Comparison of ENCODE assay signal across 25 cellular contexts in the genomic region with DNA sequence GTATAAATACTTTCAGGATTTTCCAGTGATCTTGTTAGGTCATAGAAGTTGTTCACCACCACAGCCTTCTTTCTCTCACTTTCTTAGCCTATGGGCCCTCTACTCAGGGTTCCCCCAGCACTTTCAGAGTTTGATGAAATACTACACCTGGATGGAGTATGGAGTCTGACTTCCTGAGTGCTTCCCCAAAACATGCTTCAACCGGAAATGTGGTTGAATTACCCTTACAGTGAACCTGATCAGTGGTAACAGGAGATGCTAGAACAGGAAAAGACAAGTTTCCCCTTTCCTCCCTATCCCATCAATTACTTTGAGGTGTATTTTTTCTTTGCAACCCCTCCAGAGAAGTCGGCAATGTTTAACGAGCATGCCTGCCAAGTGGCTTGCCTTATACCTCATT. TPM values are rescaled to one million over a fixed set of nuclear protein-coding genes. Genes with fewer than 3 reads are reported as not detected.
DNase-seq lines count a peak whose midpoint lies in the region; ATAC-seq, FAIRE-seq and TF ChIP-seq lines count a peak whose summit lies in the region.
"Had no signal": no experiment of that assay in that cellular context is flagged by ENCODE, and none has a peak within 500 bp of the region (broad histone marks: within the 10 kb centered on the region; RNA-seq: fewer than 3 reads in every experiment).

No MANE protein-coding gene starts in this region.

- H3K4me3 ChIP-seq in mammary epithelial cell (replicated peaks in 1 of 3; ENCODE audit: insufficient read depth in 1 of 3, low read depth in 2 of 3, low read length in 3 of 3) = no peak overlapping the region
- H3K4me3 ChIP-seq in breast epithelium = no peak overlapping the region
- no peak overlapping the region for H3K4me3 ChIP-seq in H1 (ENCODE audit: extremely low read depth in 1 of 4, insufficient read depth in 2 of 4, low read depth in 3 of 4, low read length in 4 of 4)
- H3K4me3 ChIP-seq: MG63, Peyer's patch had no signal

- H4K5ac ChIP-seq in H1 (ENCODE audit: insufficient read length, low read depth, low read length) = no peak overlapping the region

- 2% methylated on average over 3 of the region's 3 CpGs for WGBS in mammary epithelial cell (ENCODE audit: low coverage, missing lambda C conversion rate)
- 56% methylated on average over 3 of the region's 3 CpGs; no CpG with 5 or more reads in 1 of the 2 experiments for WGBS in H1 (ENCODE audit: extremely low coverage in 1 of 2, insufficient coverage in 1 of 2, insufficient read length in 1 of 2, insufficient replicate concordance in 2 of 2, low coverage in 1 of 2, low lambda C conversion rate in 2 of 2, missing lambda C conversion rate in 1 of 2), 2 experiments

- FAIRE-seq in H1 (lab: Jason Lieb, UNC) = no peak
- FAIRE-seq: G401.6 had no signal

- POLR2A ChIA-PET in H1 (lab: Charles Lee; ENCODE audit: partially characterized antibody) = no interaction called here

- H3K27me3 Mint-ChIP-seq in natural killer cell (ENCODE audit: low read depth in 2 of 2) = no peaks in the 10 kb centered on the region

- H3K4me3 Mint-ChIP-seq in natural killer cell = no peak overlapping the region
- H3K4me3 Mint-ChIP-seq: CD8-positive, alpha-beta T cell; T-helper 1 cell treated with Interleukin-12 subunit alpha and Interleukin-12 subunit beta and Interleukin-4 antibody, amounts not matched to agents 30 μg/mL and 1 μg/mL, for 36 hours had no signal

- no peak overlapping the region for H3K18ac ChIP-seq in H1 (ENCODE audit: extremely low read depth, low read length)

- H4K91ac ChIP-seq in H1 (replicated peaks; ENCODE audit: insufficient read length, low read length) = no peak overlapping the region

- dilution Hi-C loops in mammary epithelial cell (cut with HindIII; ENCODE audit: low sequenced_read_pairs) = no loop called here

- no peak for ATAC-seq in natural killer cell
- ATAC-seq: CD8-positive, alpha-beta T cell had no signal

- TF ChIP-seq CTCF in mammary epithelial cell (conservative IDR thresholded peaks at IDR 0.05 in 1 of 2, IDR thresholded peaks at IDR 0.05 in 1 of 2; ENCODE audit: extremely low read depth in 1 of 2, insufficient read depth in 1 of 2, low read depth in 1 of 2, low read length in 2 of 2) (no peak), breast epithelium (IDR thresholded peaks at IDR 0.05) (no peak), H1 (IDR thresholded peaks at IDR 0.05; ENCODE audit: control extremely low read depth in 1 of 3, insufficient read depth in 1 of 3, low read depth in 1 of 3, low read length in 3 of 3) (no peak), natural killer cell (IDR thresholded peaks at IDR 0.05) (no peak)

- no peak overlapping the region for H4K8ac ChIP-seq in H1 (ENCODE audit: extremely low read depth, insufficient read depth, low read length)

- no peak for TF ChIP-seq RAD21 in H1 (IDR thresholded peaks at IDR 0.05 in 1 of 2, conservative IDR thresholded peaks at IDR 0.05 in 1 of 2; ENCODE audit: low read depth in 2 of 2, low read length in 2 of 2)

- no peak overlapping the region for H3K14ac ChIP-seq in H1 (ENCODE audit: insufficient read length)

- in situ Hi-C loops in mammary epithelial cell (cut with MboI; ENCODE audit: low sequenced_read_pairs in 2 of 2) = no loop called here

- H3K79me1 ChIP-seq in H1 (ENCODE audit: low read depth, low read length) = no peaks in the 10 kb centered on the region

- peaks cover 0 to 4% of the 10 kb centered on the region in 2 donors for H3K9me3 Mint-ChIP-seq in natural killer cell
- H3K9me3 Mint-ChIP-seq: CD8-positive, alpha-beta T cell; T-helper 1 cell treated with Interleukin-12 subunit alpha and Interleukin-12 subunit beta and Interleukin-4 antibody, amounts not matched to agents 30 μg/mL and 1 μg/mL, for 36 hours had no signal

- CTCF ChIA-PET in mammary epithelial cell (lab: Charles Lee; ENCODE audit: low non-redundant PET) (no interaction called here), H1 (lab: Charles Lee; ENCODE audit: partially characterized antibody) (interaction anchor here (1.4 kb wide), 1 partner anchor 13 kb away, joined by 3 read pairs; no protein-coding TSS in a partner anchor)

- H3K9me3 ChIP-seq in mammary epithelial cell (replicated peaks; ENCODE audit: insufficient read depth, low read length) (no peaks in the 10 kb centered on the region), breast epithelium (no peaks in the 10 kb centered on the region), H1 (ENCODE audit: insufficient read depth in 2 of 2, low read depth in 1 of 2, low read length in 1 of 2) (no peaks in the 10 kb centered on the region)
- H3K9me3 ChIP-seq: MG63, Peyer's patch had no signal

- H3K23ac ChIP-seq in H1 (ENCODE audit: insufficient read length) = no peak overlapping the region

- no peak for TF ChIP-seq EP300 in H1 (IDR thresholded peaks at IDR 0.05; ENCODE audit: borderline replicate concordance in 1 of 2, low read depth in 2 of 2, low read length in 2 of 2)

- no peaks in the 10 kb centered on the region for H3K4me1 Mint-ChIP-seq in natural killer cell

- H3K56ac ChIP-seq in H1 (replicated peaks; ENCODE audit: insufficient read length, low read depth, low read length) = no peak overlapping the region

- TF ChIP-seq POLR2A in breast epithelium (IDR thresholded peaks at IDR 0.05) = no peak
- TF ChIP-seq POLR2A in H1 (IDR thresholded peaks at IDR 0.05; ENCODE audit: control extremely low read depth in 1 of 2, low read depth in 2 of 2, low read length in 2 of 2) = no peak

- H2BK120ac ChIP-seq in H1 (replicated peaks; ENCODE audit: low read depth, low read length) = no peak overlapping the region

- no peak overlapping the region for H2BK15ac ChIP-seq in H1 (ENCODE audit: low read length)

- no peak overlapping the region for H3K27ac Mint-ChIP-seq in natural killer cell
- H3K27ac Mint-ChIP-seq: CD8-positive, alpha-beta T cell; T-helper 1 cell treated with Interleukin-12 subunit alpha and Interleukin-12 subunit beta and Interleukin-4 antibody, amounts not matched to agents 30 μg/mL and 1 μg/mL, for 36 hours had no signal

- H3K36me3 ChIP-seq in mammary epithelial cell (ENCODE audit: insufficient read depth, low read length) (no peaks in the 10 kb centered on the region), breast epithelium (no peaks in the 10 kb centered on the region), H1 (ENCODE audit: control insufficient read depth in 2 of 4, insufficient read depth in 4 of 4, low read length in 3 of 4) (no peaks in the 10 kb centered on the region)
- H3K36me3 ChIP-seq: MG63, Peyer's patch had no signal

- H3K79me2 ChIP-seq in mammary epithelial cell (ENCODE audit: insufficient read depth, low read length) = no peaks in the 10 kb centered on the region
- no peaks in the 10 kb centered on the region for H3K79me2 ChIP-seq in H1 (ENCODE audit: control insufficient read depth in 1 of 2, insufficient read depth in 2 of 2, low read length in 2 of 2)

- DNase-seq in mammary epithelial cell (peak; percentile 35), breast epithelium (ENCODE audit: low spot score in 2 of 2) (no peak), KG1 (lab: John Stamatoyannopoulos, UW) (peak; percentile 48), H1 (ENCODE audit: low read depth in 1 of 2, low spot score in 2 of 2) (no peak), natural killer cell (no peak), AG20443 (ENCODE audit: low spot score) (no peak), activated gamma-delta T cell treated with Interleukin-2 at 50 U/mL for 16 hours (no peak)
- DNase-seq: C1 segment of cervical spinal cord; CD8-positive, alpha-beta T cell; MG63; NCI-H1105 treated with DMSO at 0.1 percent for 48 hours; NCI-H146; NCI-H1930; NCI-H2227 treated with DMSO at 0.1 percent for 48 hours; NCI-H526 treated with DMSO at 0.1 percent for 48 hours; Peyer's patch; SHP77 treated with DMSO at 0.1 percent for 48 hours; SW 1271 had no signal

- H2BK12ac ChIP-seq in H1 (ENCODE audit: low read depth, low read length) = no peak overlapping the region

- no peak overlapping the region for H2BK5ac ChIP-seq in H1 (ENCODE audit: low read depth, low read length)

- H3K23me2 ChIP-seq in H1 (ENCODE audit: low read depth, low read length) = no peaks in the 10 kb centered on the region

- BruUV-seq in mammary epithelial cell (replicated peaks; lab: Mats Ljungman, UMichigan) = no TSS peak

- H3K27me3 ChIP-seq in mammary epithelial cell (ENCODE audit: insufficient read depth, low read length) (no peaks in the 10 kb centered on the region), breast epithelium (no peaks in the 10 kb centered on the region), H1 (replicated peaks in 1 of 4; ENCODE audit: control insufficient read depth in 3 of 4, extremely low read depth in 1 of 4, insufficient read depth in 3 of 4, low read length in 3 of 4) (no peaks in the 10 kb centered on the region)
- H3K27me3 ChIP-seq: MG63, Peyer's patch had no signal

- H3K36me3 Mint-ChIP-seq in natural killer cell = no peaks in the 10 kb centered on the region
- H3K36me3 Mint-ChIP-seq: CD8-positive, alpha-beta T cell had no signal

- H2BK20ac ChIP-seq in H1 (ENCODE audit: low read length) = no peak overlapping the region

- peaks cover 2% of the 10 kb centered on the region for H3K4me1 ChIP-seq in mammary epithelial cell (ENCODE audit: insufficient read depth, low read length)
- no peaks in the 10 kb centered on the region for H3K4me1 ChIP-seq in breast epithelium
- H3K4me1 ChIP-seq in H1 (replicated peaks in 1 of 4; ENCODE audit: control insufficient read depth in 3 of 4, insufficient read depth in 4 of 4, low read length in 3 of 4) = no peaks in the 10 kb centered on the region; a peak in 2 of 7 replicates
- H3K4me1 ChIP-seq: Peyer's patch had no signal

- H2AK5ac ChIP-seq in H1 (ENCODE audit: low read depth, low read length) = no peak overlapping the region

- H3K9ac ChIP-seq in mammary epithelial cell (ENCODE audit: insufficient read depth, low read length) (no peak overlapping the region), H1 (replicated peaks in 1 of 4; ENCODE audit: extremely low read depth in 1 of 4, low read depth in 3 of 4, low read length in 3 of 4) (no peak overlapping the region)

- no peak overlapping the region for H3K4ac ChIP-seq in H1 (replicated peaks; ENCODE audit: insufficient read length, low read depth, low read length)

- H2AFZ ChIP-seq in mammary epithelial cell (ENCODE audit: low read depth, low read length) (peak overlapping the region; percentile 2), H1 (ENCODE audit: low read length) (0 out of 2 replicates have a peak overlapping the region, but pooled peaks have one; percentile 46)

- H4K20me1 ChIP-seq in mammary epithelial cell (ENCODE audit: insufficient read depth, low read length) (no peaks in the 10 kb centered on the region), H1 (replicated peaks in 1 of 2; ENCODE audit: control insufficient read depth in 1 of 2, insufficient read depth in 2 of 2, low read length in 2 of 2) (no peaks in the 10 kb centered on the region)

- H3K4me2 ChIP-seq in mammary epithelial cell (ENCODE audit: insufficient read depth, low read depth, low read length) (no peak overlapping the region), H1 (ENCODE audit: insufficient read depth in 1 of 2, low read depth in 2 of 2, low read length in 2 of 2) (no peak overlapping the region)

- no peak overlapping the region for H3K27ac ChIP-seq in mammary epithelial cell (ENCODE audit: insufficient read depth, low read depth, low read length)
- H3K27ac ChIP-seq in breast epithelium = no peak overlapping the region
- no peak overlapping the region for H3K27ac ChIP-seq in H1 (ENCODE audit: low read depth, low read length)
- H3K27ac ChIP-seq: HL-60, Peyer's patch had no signal

- intact Hi-C loops in mammary epithelial cell (cut with micrococcal nuclease) (no loop called here), breast epithelium (cut with DNase I; ENCODE audit: low total_unique reads) (no loop called here), natural killer cell (cut with micrococcal nuclease) (no loop called here)

RNA-seq across cellular contexts. Expression of gene KRTAP15-1, which starts 6.9 kb away (rescaled TPM):
- total RNA-seq in mammary epithelial cell (not detected), breast epithelium (not detected), natural killer cell (not detected)
- polyA plus RNA-seq in mammary epithelial cell (not detected), H1 (2011; rRNA removed) (not detected in 2 replicates)
- not detected for polyA minus RNA-seq in mammary epithelial cell
- total RNA-seq in H1 (2021; fragmentation: NEBNext Ultra II Directional; extraction: Animal tissue kit (Norgen Biotek cat#: 25700)) = not detected in 2 replicates
- polyA plus RNA-seq in H1 (2011; cell fraction: cytosol; rRNA removed) = not detected
- not detected for polyA plus RNA-seq in H1 (2011; cell fraction: nucleus; rRNA removed)
- not detected in 4 replicates for polyA plus RNA-seq in H1 (2012, experiment 1 of 2)
- not detected for polyA plus RNA-seq in H1 (2012, experiment 2 of 2)
- polyA plus RNA-seq in H1 (2013, experiment 1 of 2) = not detected
- polyA plus RNA-seq in H1 (2013, experiment 2 of 2) = not detected
- polyA minus RNA-seq in H1 (2011; rRNA and poly(A)+ RNA removed) = not detected in 2 replicates
- polyA minus RNA-seq in H1 (2011; cell fraction: cytosol; rRNA and poly(A)+ RNA removed) = not detected
- polyA minus RNA-seq in H1 (2011; cell fraction: nucleus; rRNA and poly(A)+ RNA removed) = not detected
- total RNA-seq: A172; CD8-positive, alpha-beta T cell; H4; NCI-H460; OCI-LY7; Peyer's patch had no signal

RNA-seq across cellular contexts. Expression of gene KRTAP13-4, which starts 16.9 kb away (rescaled TPM):
- total RNA-seq in mammary epithelial cell (not detected), breast epithelium (not detected), natural killer cell (not detected)
- polyA plus RNA-seq in mammary epithelial cell (not detected), H1 (2011; rRNA removed) (0.64 and 1.2 TPM in 2 replicates)
- not detected for polyA minus RNA-seq in mammary epithelial cell
- 0.42 TPM in 1 of 2 replicates, not detected in the other for total RNA-seq in H1 (2021; fragmentation: NEBNext Ultra II Directional; extraction: Animal tissue kit (Norgen Biotek cat#: 25700))
- 0.32 TPM for polyA plus RNA-seq in H1 (2011; cell fraction: cytosol; rRNA removed)
- 0.57 TPM for polyA plus RNA-seq in H1 (2011; cell fraction: nucleus; rRNA removed)
- polyA plus RNA-seq in H1 (2012, experiment 1 of 2) = 0.46 to 0.86 TPM (median 0.49 TPM) in 3 of 4 replicates, not detected in the other
- polyA plus RNA-seq in H1 (2012, experiment 2 of 2) = 0.80 TPM
- 0.45 TPM for polyA plus RNA-seq in H1 (2013, experiment 1 of 2)
- polyA plus RNA-seq in H1 (2013, experiment 2 of 2) = 0.28 TPM
- 1.2 TPM in 1 of 2 replicates, not detected in the other for polyA minus RNA-seq in H1 (2011; rRNA and poly(A)+ RNA removed)
- polyA minus RNA-seq in H1 (2011; cell fraction: cytosol; rRNA and poly(A)+ RNA removed) = not detected
- polyA minus RNA-seq in H1 (2011; cell fraction: nucleus; rRNA and poly(A)+ RNA removed) = 0.90 TPM
- total RNA-seq: A172; CD8-positive, alpha-beta T cell; H4; NCI-H460; OCI-LY7; Peyer's patch had no signal

RNA-seq across cellular contexts. Expression of gene KRTAP13-3, which starts 21.2 kb away (rescaled TPM):
- total RNA-seq in mammary epithelial cell = not detected
- not detected for polyA plus RNA-seq in mammary epithelial cell
- not detected for polyA minus RNA-seq in mammary epithelial cell
- not detected for total RNA-seq in breast epithelium
- total RNA-seq in H1 (2021; fragmentation: NEBNext Ultra II Directional; extraction: Animal tissue kit (Norgen Biotek cat#: 25700)) = not detected in 2 replicates
- not detected in 2 replicates for polyA plus RNA-seq in H1 (2011; rRNA removed)
- polyA plus RNA-seq in H1 (2011; cell fraction: cytosol; rRNA removed) = not detected
- polyA plus RNA-seq in H1 (2011; cell fraction: nucleus; rRNA removed) = not detected
- polyA plus RNA-seq in H1 (2012, experiment 1 of 2) = not detected in 4 replicates
- polyA plus RNA-seq in H1 (2012, experiment 2 of 2) = not detected
- polyA plus RNA-seq in H1 (2013, experiment 1 of 2) = not detected
- polyA plus RNA-seq in H1 (2013, experiment 2 of 2) = not detected
- polyA minus RNA-seq in H1 (2011; rRNA and poly(A)+ RNA removed) = not detected in 2 replicates
- polyA minus RNA-seq in H1 (2011; cell fraction: cytosol; rRNA and poly(A)+ RNA removed) = not detected
- polyA minus RNA-seq in H1 (2011; cell fraction: nucleus; rRNA and poly(A)+ RNA removed) = not detected
- total RNA-seq in natural killer cell = not detected
- total RNA-seq: A172; CD8-positive, alpha-beta T cell; H4; NCI-H460; OCI-LY7; Peyer's patch had no signal

RNA-seq across cellular contexts. Expression of gene KRTAP19-1, which starts 33.2 kb away (rescaled TPM):
- total RNA-seq in mammary epithelial cell = not detected
- polyA plus RNA-seq in mammary epithelial cell = not detected
- polyA minus RNA-seq in mammary epithelial cell = not detected
- not detected for total RNA-seq in breast epithelium
- not detected in 2 replicates for total RNA-seq in H1 (2021; fragmentation: NEBNext Ultra II Directional; extraction: Animal tissue kit (Norgen Biotek cat#: 25700))
- polyA plus RNA-seq in H1 (2011; rRNA removed) = not detected in 2 replicates
- not detected for polyA plus RNA-seq in H1 (2011; cell fraction: cytosol; rRNA removed)
- not detected for polyA plus RNA-seq in H1 (2011; cell fraction: nucleus; rRNA removed)
- polyA plus RNA-seq in H1 (2012, experiment 1 of 2) = not detected in 4 replicates
- not detected for polyA plus RNA-seq in H1 (2012, experiment 2 of 2)
- not detected for polyA plus RNA-seq in H1 (2013, experiment 1 of 2)
- not detected for polyA plus RNA-seq in H1 (2013, experiment 2 of 2)
- not detected in 2 replicates for polyA minus RNA-seq in H1 (2011; rRNA and poly(A)+ RNA removed)
- polyA minus RNA-seq in H1 (2011; cell fraction: cytosol; rRNA and poly(A)+ RNA removed) = not detected
- not detected for polyA minus RNA-seq in H1 (2011; cell fraction: nucleus; rRNA and poly(A)+ RNA removed)
- not detected for total RNA-seq in natural killer cell
- total RNA-seq: A172; CD8-positive, alpha-beta T cell; H4; NCI-H460; OCI-LY7; Peyer's patch had no signal

RNA-seq across cellular contexts. Expression of gene KRTAP19-2, which starts 40.3 kb away (rescaled TPM):
- total RNA-seq in mammary epithelial cell = not detected
- polyA plus RNA-seq in mammary epithelial cell = not detected
- polyA minus RNA-seq in mammary epithelial cell = not detected
- total RNA-seq in breast epithelium = not detected
- total RNA-seq in H1 (2021; fragmentation: NEBNext Ultra II Directional; extraction: Animal tissue kit (Norgen Biotek cat#: 25700)) = not detected in 2 replicates
- polyA plus RNA-seq in H1 (2011; rRNA removed) = not detected in 2 replicates
- not detected for polyA plus RNA-seq in H1 (2011; cell fraction: cytosol; rRNA removed)
- polyA plus RNA-seq in H1 (2011; cell fraction: nucleus; rRNA removed) = not detected
- polyA plus RNA-seq in H1 (2012, experiment 1 of 2) = not detected in 4 replicates
- not detected for polyA plus RNA-seq in H1 (2012, experiment 2 of 2)
- not detected for polyA plus RNA-seq in H1 (2013, experiment 1 of 2)
- polyA plus RNA-seq in H1 (2013, experiment 2 of 2) = not detected
- not detected in 2 replicates for polyA minus RNA-seq in H1 (2011; rRNA and poly(A)+ RNA removed)
- polyA minus RNA-seq in H1 (2011; cell fraction: cytosol; rRNA and poly(A)+ RNA removed) = not detected
- not detected for polyA minus RNA-seq in H1 (2011; cell fraction: nucleus; rRNA and poly(A)+ RNA removed)
- total RNA-seq in natural killer cell = not detected
- total RNA-seq: A172; CD8-positive, alpha-beta T cell; H4; NCI-H460; OCI-LY7; Peyer's patch had no signal

Comparison
In these comparisons a context has a peak if more than half of its experiments do, and no peak if none do; other contexts are left out.
1. DNase-seq: peak in mammary epithelial cell (single experiment) and KG1 (single experiment); none in breast epithelium (0 of 2), H1 (0 of 2), natural killer cell (single experiment), AG20443 (single experiment) and activated gamma-delta T cell treated with Interleukin-2 at 50 U/mL for 16 hours (single experiment).